28 cellular contexts compared by ENCODE assay signal in genomic region chr12:43763769-43764168, GRCh38. TPM values are rescaled to one million over a fixed set of nuclear protein-coding genes. Genes with fewer than 3 reads are reported as not detected.
"Had no signal": no experiment of that assay in that cellular context is flagged by ENCODE, and none has a peak within 500 bp of the region (broad histone marks: within the 10 kb centered on the region; RNA-seq: fewer than 3 reads in every experiment).

No MANE protein-coding gene starts in this region.

- H3K4me3 ChIP-seq: cardiac muscle cell, coronary artery, gastrocnemius medialis, hepatocyte, suprapubic skin, tibial nerve had no signal

- H3K27ac Mint-ChIP-seq: activated CD4-positive, alpha-beta T cell treated with anti-CD3 and anti-CD28 coated beads for 36 hours; activated naive CD4-positive, alpha-beta T cell treated with anti-CD3 and anti-CD28 coated beads, Interleukin-2, amount 10 ng/mL, durations not matched to agents 7 days and 5 days; activated naive CD8-positive, alpha-beta T cell treated with anti-CD3 and anti-CD28 coated beads, Interleukin-2, amount 50 U/mL, for 24 hours; brain; mesothelial cell of epicardium; T-helper 2 cell treated with Interferon-gamma antibody and Interleukin-4, amounts not matched to agents 5 μg/mL and 100 μg/mL, for 36 hours had no signal

- H3K4me2 ChIP-seq: hepatocyte had no signal

- H3K4me3 Mint-ChIP-seq: activated CD4-positive, alpha-beta T cell treated with anti-CD3 and anti-CD28 coated beads for 36 hours; activated naive CD4-positive, alpha-beta T cell treated with anti-CD3 and anti-CD28 coated beads, Interleukin-2, amount 10 ng/mL, durations not matched to agents 7 days and 5 days; activated naive CD8-positive, alpha-beta T cell treated with anti-CD3 and anti-CD28 coated beads, Interleukin-2, amount 50 U/mL, for 24 hours; brain; effector memory CD8-positive, alpha-beta T cell; mesothelial cell of epicardium; naive B cell; neural crest cell; T-helper 2 cell treated with Interferon-gamma antibody and Interleukin-4, amounts not matched to agents 5 μg/mL and 100 μg/mL, for 36 hours had no signal

- H2AFZ ChIP-seq: hepatocyte, parathyroid adenoma had no signal

- H3K9me3 ChIP-seq: gastrocnemius medialis, suprapubic skin, tibial nerve had no signal

- H3K36me3 ChIP-seq: cardiac muscle cell, suprapubic skin, tibial nerve had no signal

- H3K4me1 Mint-ChIP-seq: brain had no signal

- H3K36me3 Mint-ChIP-seq: brain, mesothelial cell of epicardium had no signal

- H3K9ac ChIP-seq: parathyroid adenoma had no signal

- ATAC-seq: activated CD4-positive, alpha-beta T cell treated with anti-CD3 and anti-CD28 coated beads for 36 hours; activated naive CD8-positive, alpha-beta T cell treated with anti-CD3 and anti-CD28 coated beads, Interleukin-2, amount 50 U/mL, for 24 hours; effector memory CD8-positive, alpha-beta T cell; gastrocnemius medialis; left colon; right cardiac atrium; T-cell had no signal

- DNase-seq: activated CD4-positive, alpha-beta T cell treated with anti-CD3 and anti-CD28 coated beads for 36 hours; activated CD4-positive, CD25-positive, alpha-beta regulatory T cell; activated CD8-positive, alpha-beta memory T cell treated with anti-CD3 and anti-CD28 coated beads for 24 hours; activated gamma-delta T cell; activated naive CD4-positive, alpha-beta T cell treated with anti-CD3 and anti-CD28 coated beads, Interleukin-2, amount 10 ng/mL, durations not matched to agents 7 days and 5 days; activated naive CD8-positive, alpha-beta T cell treated with anti-CD3 and anti-CD28 coated beads, Interleukin-2, amount 50 U/mL, for 24 hours; effector memory CD8-positive, alpha-beta T cell; erythroblast; gastrocnemius medialis; left colon; mammary epithelial cell; naive B cell; occipital lobe; right cardiac atrium; stimulated activated CD4-positive, alpha-beta T cell treated with anti-CD3 and anti-CD28 coated beads, Interleukin-15, amount 100 ng/mL, for 24 hours; stimulated activated CD4-positive, alpha-beta T cell treated with anti-CD3 and anti-CD28 coated beads, Interleukin-2, amount 100 ng/mL, for 24 hours; stimulated activated naive CD4-positive, alpha-beta T cell; T-cell had no signal

- H3K27me3 ChIP-seq: cardiac muscle cell, gastrocnemius medialis, hepatocyte, suprapubic skin, tibial nerve had no signal

- H3K9me3 Mint-ChIP-seq: activated naive CD4-positive, alpha-beta T cell treated with anti-CD3 and anti-CD28 coated beads, Interleukin-2, amount 10 ng/mL, durations not matched to agents 7 days and 5 days; activated naive CD8-positive, alpha-beta T cell treated with anti-CD3 and anti-CD28 coated beads, Interleukin-2, amount 50 U/mL, for 24 hours; effector memory CD8-positive, alpha-beta T cell; mesothelial cell of epicardium; naive B cell; T-cell; T-helper 2 cell treated with Interferon-gamma antibody and Interleukin-4, amounts not matched to agents 5 μg/mL and 100 μg/mL, for 36 hours had no signal

- H3K27me3 Mint-ChIP-seq: activated CD4-positive, alpha-beta T cell treated with anti-CD3 and anti-CD28 coated beads for 36 hours; activated naive CD4-positive, alpha-beta T cell treated with anti-CD3 and anti-CD28 coated beads, Interleukin-2, amount 10 ng/mL, durations not matched to agents 7 days and 5 days; activated naive CD8-positive, alpha-beta T cell treated with anti-CD3 and anti-CD28 coated beads, Interleukin-2, amount 50 U/mL, for 24 hours; brain; effector memory CD8-positive, alpha-beta T cell; naive B cell; T-cell had no signal

- H3K27ac ChIP-seq: cardiac muscle cell, coronary artery, gastrocnemius medialis, hepatocyte, parathyroid adenoma, suprapubic skin, tibial nerve had no signal

RNA-seq across cellular contexts. Expression of gene IRAK4, which starts 5.0 kb away (rescaled TPM):
- total RNA-seq: cardiac muscle cell had no signal
- polyA plus RNA-seq: cardiac muscle cell had no signal

RNA-seq across cellular contexts. Expression of gene PUS7L, which starts 5.2 kb away (rescaled TPM):
- total RNA-seq: cardiac muscle cell had no signal
